19 cellular contexts compared by ENCODE assay signal in the genomic region with DNA sequence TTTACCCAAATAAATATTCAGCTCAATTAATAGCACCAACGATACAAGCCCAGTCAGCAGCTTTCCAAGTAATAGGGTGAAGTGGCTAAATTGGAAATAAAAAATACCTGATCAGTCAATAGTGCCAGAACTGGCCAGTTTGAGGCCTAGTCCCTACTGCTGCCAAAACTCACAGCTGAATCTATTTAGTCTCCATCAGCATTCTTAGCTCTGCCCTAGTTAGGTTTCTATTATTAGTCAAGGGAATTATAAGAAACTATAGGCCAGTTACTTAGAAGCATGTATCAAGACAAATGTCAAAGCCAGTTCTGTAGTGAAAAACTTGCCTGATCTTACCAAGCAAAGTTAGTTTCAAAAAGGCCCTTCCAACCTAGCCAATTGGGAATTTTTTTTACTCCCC.
"Had no signal": no experiment of that assay in that cellular context is flagged by ENCODE, and none has a peak within 500 bp of the region (broad histone marks: within the 10 kb centered on the region; RNA-seq: fewer than 3 reads in every experiment).

No MANE protein-coding gene starts in this region.

- ATAC-seq: activated CD8-positive, alpha-beta T cell treated with anti-CD3 and anti-CD28 coated beads, Interleukin-2, amount 10 ng/mL, durations not matched to agents 7 days and 5 days; esophagus mucosa; natural killer cell; right lobe of liver; stimulated activated naive B cell treated with anti-CD40 and anti-IgM and Interleukin-4, amounts not matched to agents 10 μg/mL and 1 μg/mL and 100 μg/mL, for 72 hours had no signal

- H3K4me3 Mint-ChIP-seq: activated CD4-positive, alpha-beta T cell treated with anti-CD3 and anti-CD28 coated beads, Interleukin-2, amount 10 ng/mL, durations not matched to agents 7 days and 5 days; activated CD8-positive, alpha-beta T cell treated with anti-CD3 and anti-CD28 coated beads, Interleukin-2, amount 10 ng/mL, durations not matched to agents 7 days and 5 days; activated naive CD4-positive, alpha-beta T cell treated with anti-CD3 and anti-CD28 coated beads, Interleukin-2, amount 50 U/mL, for 24 hours; natural killer cell; stimulated activated naive B cell treated with anti-CD40 and anti-IgM and Interleukin-4, amounts not matched to agents 10 μg/mL and 1 μg/mL and 100 μg/mL, for 72 hours had no signal

- H3K27ac Mint-ChIP-seq: activated CD4-positive, alpha-beta T cell treated with anti-CD3 and anti-CD28 coated beads, Interleukin-2, amount 10 ng/mL, durations not matched to agents 7 days and 5 days; activated CD8-positive, alpha-beta T cell treated with anti-CD3 and anti-CD28 coated beads, Interleukin-2, amount 10 ng/mL, durations not matched to agents 7 days and 5 days; activated naive CD4-positive, alpha-beta T cell treated with anti-CD3 and anti-CD28 coated beads, Interleukin-2, amount 50 U/mL, for 24 hours; natural killer cell; stimulated activated naive B cell treated with anti-CD40 and anti-IgM and Interleukin-4, amounts not matched to agents 10 μg/mL and 1 μg/mL and 100 μg/mL, for 72 hours had no signal

- H3K36me3 ChIP-seq: brain microvascular endothelial cell, ovary, right lobe of liver, vagina, WERI-Rb-1 had no signal

- H3K4me1 Mint-ChIP-seq: activated CD4-positive, alpha-beta T cell treated with anti-CD3 and anti-CD28 coated beads, Interleukin-2, amount 10 ng/mL, durations not matched to agents 7 days and 5 days; activated naive CD4-positive, alpha-beta T cell treated with anti-CD3 and anti-CD28 coated beads, Interleukin-2, amount 50 U/mL, for 24 hours; natural killer cell; stimulated activated naive B cell treated with anti-CD40 and anti-IgM and Interleukin-4, amounts not matched to agents 10 μg/mL and 1 μg/mL and 100 μg/mL, for 72 hours had no signal

- H3K27me3 ChIP-seq: brain microvascular endothelial cell, ovary, right lobe of liver, vagina had no signal

- H3K4me3 ChIP-seq: lung, ovary, right lobe of liver, vagina had no signal

- H3K27me3 Mint-ChIP-seq: activated CD4-positive, alpha-beta T cell treated with anti-CD3 and anti-CD28 coated beads, Interleukin-2, amount 10 ng/mL, durations not matched to agents 7 days and 5 days; activated naive CD4-positive, alpha-beta T cell treated with anti-CD3 and anti-CD28 coated beads, Interleukin-2, amount 50 U/mL, for 24 hours; stimulated activated naive B cell treated with anti-CD40 and anti-IgM and Interleukin-4, amounts not matched to agents 10 μg/mL and 1 μg/mL and 100 μg/mL, for 72 hours had no signal

- DNase-seq: activated CD4-positive, alpha-beta T cell treated with anti-CD3 and anti-CD28 coated beads, Interleukin-2, amount 10 ng/mL, durations not matched to agents 7 days and 5 days; activated CD4-positive, CD25-positive, alpha-beta regulatory T cell treated with anti-CD3 and anti-CD28 coated beads, Interleukin-2, amount 50 U/mL, for 72 hours; activated CD8-positive, alpha-beta T cell treated with anti-CD3 and anti-CD28 coated beads, Interleukin-2, amount 10 ng/mL, durations not matched to agents 7 days and 5 days; activated gamma-delta T cell treated with Interleukin-2 at 50 U/mL for 16 hours; aorta; brain microvascular endothelial cell; effector memory CD4-positive, alpha-beta T cell; natural killer cell; ovary; right lobe of liver; stimulated activated CD4-positive, alpha-beta T cell treated with anti-CD3 and anti-CD28 coated beads, Interleukin-2, amount 100 ng/mL, for 48 hours; stimulated activated CD8-positive, alpha-beta memory T cell treated with anti-CD3 and anti-CD28 coated beads, Interleukin-4, amount 100 ng/mL, for 48 hours; stimulated activated naive B cell treated with anti-CD40 and anti-IgM and Interleukin-4, amounts not matched to agents 10 μg/mL and 1 μg/mL and 100 μg/mL, for 72 hours; trophoblast cell; WERI-Rb-1 had no signal

- H3K9me3 ChIP-seq: ovary, right lobe of liver, vagina had no signal

- H3K27ac ChIP-seq: brain microvascular endothelial cell, ovary, right lobe of liver, vagina, WERI-Rb-1 had no signal

- H3K4me1 ChIP-seq: right lobe of liver, vagina had no signal

- H3K36me3 Mint-ChIP-seq: activated naive CD4-positive, alpha-beta T cell treated with anti-CD3 and anti-CD28 coated beads, Interleukin-2, amount 50 U/mL, for 24 hours; natural killer cell; stimulated activated naive B cell treated with anti-CD40 and anti-IgM and Interleukin-4, amounts not matched to agents 10 μg/mL and 1 μg/mL and 100 μg/mL, for 72 hours had no signal
